Comparison of ENCODE assay signal across 16 cellular contexts in the genomic region with DNA sequence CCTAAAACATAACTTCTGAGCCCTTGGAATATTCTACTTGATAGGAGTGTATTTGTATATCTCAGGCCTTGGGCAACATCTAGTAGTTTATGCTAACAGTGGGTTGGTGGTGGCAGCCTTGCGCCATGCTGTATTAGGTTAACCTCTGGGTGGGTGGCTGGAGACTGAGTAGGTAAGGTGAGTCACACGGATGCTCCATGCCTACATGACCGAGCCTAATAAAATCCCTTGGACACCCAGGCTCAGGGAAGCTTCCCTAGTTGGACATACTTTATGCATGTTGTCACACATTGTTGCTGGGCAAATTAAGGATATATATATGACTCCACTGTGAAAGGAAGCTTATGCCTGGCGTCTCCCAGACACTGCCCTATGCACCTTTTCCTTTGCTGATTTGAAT. TPM values are rescaled to one million over a fixed set of nuclear protein-coding genes. Genes with fewer than 3 reads are reported as not detected.
DNase-seq lines count a peak whose midpoint lies in the region; ATAC-seq, FAIRE-seq and TF ChIP-seq lines count a peak whose summit lies in the region.
"Had no signal": no experiment of that assay in that cellular context is flagged by ENCODE, and none has a peak within 500 bp of the region (broad histone marks: within the 10 kb centered on the region; RNA-seq: fewer than 3 reads in every experiment).

No MANE protein-coding gene starts in this region.

- no peak overlapping the region for H3K4me3 ChIP-seq in BJ (ENCODE audit: low read depth, low read length)
- H3K4me3 ChIP-seq in bronchial epithelial cell (ENCODE audit: low read depth, low read length), result no peak overlapping the region
- H3K4me3 ChIP-seq in lower lobe of right lung, result no peak overlapping the region
- H3K4me3 ChIP-seq: upper lobe of left lung had no signal

- no peak overlapping the region for H3K27ac ChIP-seq in lower lobe of right lung
- H3K27ac ChIP-seq: upper lobe of left lung had no signal

- ATAC-seq in lower lobe of right lung, result no peak
- ATAC-seq in HG03039 (IDR thresholded peaks at IDR 0.05; ENCODE audit: unreplicated experiment), result no peak
- ATAC-seq: activated CD8-positive, alpha-beta T cell treated with anti-CD3 and anti-CD28 coated beads for 36 hours; sciatic nerve; T-cell had no signal

- DNase-seq in BJ (ENCODE audit: low read depth) (peak; percentile 71), LHCN-M2 (ENCODE audit: low read depth) (peak; percentile 88), bronchial epithelial cell (ENCODE audit: low read depth) (peak; percentile 98), lower lobe of right lung (peak; percentile 13), GM10266 (ENCODE audit: extremely low spot score) (no peak), NCI-H2227 (lab: John Stamatoyannopoulos, UW; ENCODE audit: unreplicated experiment) (no peak)
- DNase-seq in stimulated activated CD4-positive, alpha-beta T cell treated with anti-CD3 and anti-CD28 coated beads, Interleukin-4, amount 100 ng/mL, for 1 hour, result no peak
- DNase-seq: activated CD8-positive, alpha-beta T cell treated with anti-CD3 and anti-CD28 coated beads for 36 hours; activated naive CD8-positive, alpha-beta T cell treated with anti-CD3 and anti-CD28 coated beads, Interleukin-2, amount 10 ng/mL, durations not matched to agents 7 days and 5 days; CD8-positive, alpha-beta memory T cell; NCI-H146; NK-92 treated with Interleukin-12 subunit alpha and Interleukin-12 subunit beta, amount 100 ng/mL, for 24 hours; T-cell; upper lobe of left lung had no signal

- CTCF ChIA-PET in BJ (lab: Yijun Ruan, JAX), result interaction anchor here (1.0 kb wide), 1 partner anchor 25 kb away, joined by 3 read pairs; no protein-coding TSS in a partner anchor

- intact Hi-C loops in lower lobe of right lung (cut with DNase I), result no loop called here

- H3K4me1 ChIP-seq in lower lobe of right lung, result no peaks in the 10 kb centered on the region

- H3K27me3 ChIP-seq in BJ (ENCODE audit: control insufficient read depth, insufficient read depth, low read length) (no peaks in the 10 kb centered on the region), bronchial epithelial cell (ENCODE audit: control insufficient read depth, insufficient read depth, low read length) (no peaks in the 10 kb centered on the region), lower lobe of right lung (ENCODE audit: low read depth) (no peaks in the 10 kb centered on the region)
- H3K27me3 ChIP-seq: upper lobe of left lung had no signal

- no peaks in the 10 kb centered on the region for H3K9me3 ChIP-seq in lower lobe of right lung
- H3K9me3 ChIP-seq: upper lobe of left lung had no signal

- no peak for TF ChIP-seq CTCF in BJ (IDR thresholded peaks at IDR 0.05; ENCODE audit: insufficient read depth, low read depth, low read length)
- no peak for TF ChIP-seq CTCF in bronchial epithelial cell (IDR thresholded peaks at IDR 0.05; ENCODE audit: insufficient read depth, low read length, severe bottlenecking)
- TF ChIP-seq CTCF in lower lobe of right lung (IDR thresholded peaks at IDR 0.05), result no peak
- no peak for TF ChIP-seq CTCF in GM10266 (IDR thresholded peaks at IDR 0.05; ENCODE audit: control insufficient read depth, insufficient read depth, low read depth, missing control alignments)

- POLR2A ChIA-PET in BJ (lab: Charles Lee), result no interaction called here

- no peak for FAIRE-seq in bronchial epithelial cell (lab: Jason Lieb, UNC)

- H3K36me3 ChIP-seq in BJ (ENCODE audit: control insufficient read depth, insufficient read depth, low read length) (no peaks in the 10 kb centered on the region), bronchial epithelial cell (ENCODE audit: control insufficient read depth, insufficient read depth, low read length) (no peaks in the 10 kb centered on the region), lower lobe of right lung (no peaks in the 10 kb centered on the region)
- H3K36me3 ChIP-seq: upper lobe of left lung had no signal

RNA-seq across cellular contexts. Expression of a gene that starts 6.0 kb away (rescaled TPM):
- 32.7 and 40.5 TPM in 2 replicates for polyA plus RNA-seq in BJ (2011; rRNA removed)
- polyA minus RNA-seq in BJ (2011; rRNA and poly(A)+ RNA removed), result 25.4 and 40.3 TPM in 2 replicates
- total RNA-seq in LHCN-M2 (2014; rRNA removed) (18.3 and 23.6 TPM in 2 replicates), bronchial epithelial cell (22.5 and 27.1 TPM in 2 replicates), lower lobe of right lung (40.6 TPM)
- 17.6 TPM for polyA plus RNA-seq in LHCN-M2 (2012)

RNA-seq across cellular contexts. Expression of a gene that starts 30.2 kb away (rescaled TPM):
- polyA plus RNA-seq in BJ (2011; rRNA removed), result 237 and 301 TPM in 2 replicates
- 165 and 181 TPM in 2 replicates for polyA minus RNA-seq in BJ (2011; rRNA and poly(A)+ RNA removed)
- total RNA-seq in LHCN-M2 (2014; rRNA removed), result 212 and 239 TPM in 2 replicates
- polyA plus RNA-seq in LHCN-M2 (2012), result 215 TPM
- 72.1 and 90.6 TPM in 2 replicates for total RNA-seq in bronchial epithelial cell
- 105 TPM for total RNA-seq in lower lobe of right lung

Comparison
In these comparisons a context has a peak if more than half of its experiments do, and no peak if none do; other contexts are left out.
1. DNase-seq: peak in BJ (single experiment), LHCN-M2 (single experiment), bronchial epithelial cell (single experiment) and lower lobe of right lung (single experiment); none in GM10266 (single experiment), NCI-H2227 (single experiment) and stimulated activated CD4-positive, alpha-beta T cell treated with anti-CD3 and anti-CD28 coated beads, Interleukin-4, amount 100 ng/mL, for 1 hour (single experiment).